In genomic region chr9:133121200-133122166, GRCh38 we compare ENCODE assay signal across 8 cellular contexts. TPM values are rescaled to one million over a fixed set of nuclear protein-coding genes. Genes with fewer than 3 reads are reported as not detected.
DNase-seq lines count a peak whose midpoint lies in the region; ATAC-seq, FAIRE-seq and TF ChIP-seq lines count a peak whose summit lies in the region.

Gene RALGDS (minus strand): TSS chr9:133121240. CDS start chr9:133121154, 86 bp downstream.

- H4K20me1 ChIP-seq in HepG2 (ENCODE audit: insufficient read depth, low read length): peaks cover 9% of the 10 kb centered on the region; the same call in 1 of the 2 replicates

- peak within 1 kb of the TSS; percentile 61 for H3K27ac ChIP-seq in HepG2 (ENCODE audit: extremely low read length, insufficient read depth, low read length)

- no peaks in the 10 kb centered on the region for H3K79me2 ChIP-seq in HepG2 (ENCODE audit: insufficient read depth, low read length)

- H3K27me3 ChIP-seq in HepG2 (ENCODE audit: control insufficient read depth in 1 of 2, insufficient read depth in 2 of 2, low read length in 2 of 2): no peaks in the 10 kb centered on the region

- POLR2A ChIA-PET in HepG2 (lab: Yijun Ruan, JAX): interaction anchor here (1.2 to 1.4 kb wide), 2 partner anchors 27 to 91 kb away, joined by 4 to 5 read pairs; partner anchors contain the start of gene GTF3C5

- H3K4me3 ChIP-seq in HepG2 (replicated peaks in 1 of 3; ENCODE audit: insufficient read depth in 1 of 3, low read depth in 2 of 3, low read length in 3 of 3): peak within 1 kb of the TSS; percentile 67 to 83 (median 81)

- DNase-seq in AG09319 (ENCODE audit: extremely low read depth, low read depth) (peak; percentile 57), GM19239 (ENCODE audit: insufficient read length, low spot score) (peak; percentile 96), NCI-H774 (lab: John Stamatoyannopoulos, UW) (peak; percentile 91), dermis blood vessel endothelial cell (peak; percentile 90), HepG2 (ENCODE audit: low spot score) (peak; percentile 61)
- peak; percentile 85 to 87 for DNase-seq in activated CD4-positive, alpha-beta T cell treated with anti-CD3 and anti-CD28 coated beads, Interleukin-2, amount 50 U/mL, for 4 hours
- DNase-seq in stimulated activated CD4-positive, alpha-beta T cell treated with anti-CD3 and anti-CD28 coated beads, Interleukin-2, amount 100 ng/mL, for 48 hours: peak; percentile 89 to 90

- CTCF ChIA-PET in HepG2 (lab: Yijun Ruan, JAX; ENCODE audit: low intra/inter-chr PET ratio, low total read pairs): no interaction called here

- peak within 1 kb of the TSS; percentile 98 for H3K4me2 ChIP-seq in HepG2 (ENCODE audit: low read depth, low read length)

- intact Hi-C loops in HepG2 (cut with micrococcal nuclease; ENCODE audit: unreplicated experiment): no loop called here

- peak; percentile 54 for ATAC-seq in HG03442 (IDR thresholded peaks at IDR 0.05; ENCODE audit: unreplicated experiment)
- peak; percentile 63 for ATAC-seq in HepG2

- in situ Hi-C loops in HepG2 (cut with HindIII; ENCODE audit: extremely low pct_ligation_motif_present, low pct_unique_long_range_greater_than_20kb): no loop called here

- no peak for TF ChIP-seq EP300 in HepG2 (IDR thresholded peaks at IDR 0.05; ENCODE audit: low read depth in 2 of 2, low read length in 2 of 2)
- no peak for TF ChIP-seq EP300 in HepG2 (CRISPR knock-in tag; IDR thresholded peaks at IDR 0.05; ENCODE audit: borderline replicate concordance)

- peaks cover 47% of the 10 kb centered on the region for H3K4me1 ChIP-seq in HepG2 (ENCODE audit: insufficient read depth, low read length)

- BruUV-seq in HepG2 (replicated peaks; lab: Mats Ljungman, UMichigan): no TSS peak

- H3K9me3 ChIP-seq in HepG2 (ENCODE audit: low read length): no peaks in the 10 kb centered on the region

- no peak for TF ChIP-seq POLR2A in HepG2 (IDR thresholded peaks at IDR 0.05; ENCODE audit: insufficient read depth in 1 of 2, low read depth in 2 of 2, low read length in 2 of 2)

- H2AFZ ChIP-seq in HepG2 (ENCODE audit: low read length): no peak within 1 kb of the TSS

- FAIRE-seq in GM19239 (lab: Jason Lieb, UNC) (peak; percentile 60), HepG2 (lab: Jason Lieb, UNC) (no peak)

- no peak for TF ChIP-seq RAD21 in HepG2 (CRISPR knock-in tag; IDR thresholded peaks at IDR 0.05)

- TF ChIP-seq CTCF in AG09319 (IDR thresholded peaks at IDR 0.05; ENCODE audit: low read depth, low read length) (no peak), HepG2 (CRISPR knock-in tag; IDR thresholded peaks at IDR 0.05) (no peak)

- H3K36me3 ChIP-seq in HepG2 (replicated peaks in 1 of 2; ENCODE audit: control insufficient read depth in 1 of 2, insufficient read depth in 2 of 2, low read length in 2 of 2): no peaks in the 10 kb centered on the region; a peak in 1 of 5 replicates

- peak within 1 kb of the TSS; percentile 82 for H3K9ac ChIP-seq in HepG2 (ENCODE audit: insufficient read depth, low read depth, low read length)

- 24% methylated on average over 11 of the region's 56 CpGs for WGBS in HepG2 (ENCODE audit: low lambda C conversion rate)

TF ChIP-seq in HepG2, 621 proteins besides CTCF, POLR2A, EP300 and RAD21 (continues in another document):
- TF ChIP-seq JUND (CRISPR knock-in tag; IDR thresholded peaks at IDR 0.05) (no peak), STAG1 (CRISPR knock-in tag; IDR thresholded peaks at IDR 0.05) (no peak), ZMYM4 (CRISPR knock-in tag; IDR thresholded peaks at IDR 0.05) (0 out of 2 replicates have a peak, but pooled peaks have one; percentile 20), NR0B2 (CRISPR knock-in tag; IDR thresholded peaks at IDR 0.05) (0 out of 2 replicates have a peak, but pooled peaks have one; percentile 25), ZFP91 (CRISPR knock-in tag; IDR thresholded peaks at IDR 0.05; ENCODE audit: borderline replicate concordance) (peak; percentile 0; the same call in 1 of the 2 replicates), HNF1B (CRISPR knock-in tag; IDR thresholded peaks at IDR 0.05) (peak; percentile 27; the same call in 1 of the 2 replicates), MYC (CRISPR knock-in tag; IDR thresholded peaks at IDR 0.05; ENCODE audit: borderline replicate concordance) (no peak; the same call in 1 of the 2 replicates)

RNA-seq across cellular contexts. Expression of gene RALGDS, which starts in this region (rescaled TPM):
- total RNA-seq in dermis blood vessel endothelial cell (68.7 and 68.9 TPM in 2 replicates), HepG2 (2016; rRNA removed; fragmentation: Illumina TruSeq; extraction: Trizol) (8.8 and 12.9 TPM in 2 replicates)
- 4.2 and 5.7 TPM in 2 replicates for total RNA-seq in HepG2 (2016; cell fraction: cytosol; rRNA removed; fragmentation: Illumina TruSeq; extraction: Trizol; ENCODE audit: low read depth)
- 7.3 and 12.1 TPM in 2 replicates for total RNA-seq in HepG2 (2016; cell fraction: insoluble cytoplasmic fraction; rRNA removed; fragmentation: Illumina TruSeq; extraction: Trizol)
- total RNA-seq in HepG2 (2016; cell fraction: membrane; rRNA removed; fragmentation: Illumina TruSeq; extraction: Trizol): 15.5 and 15.7 TPM in 2 replicates
- 10.4 and 11.0 TPM in 2 replicates for total RNA-seq in HepG2 (2016; cell fraction: nucleus; rRNA removed; fragmentation: Illumina TruSeq; extraction: Trizol)
- 25.5 and 28.8 TPM in 2 replicates for polyA plus RNA-seq in HepG2 (2011; rRNA removed)
- polyA plus RNA-seq in HepG2 (2011; cell fraction: cytosol; rRNA removed): 14.9 and 17.8 TPM in 2 replicates
- 104 and 131 TPM in 2 replicates for polyA plus RNA-seq in HepG2 (2011; cell fraction: nucleus; rRNA removed)
- polyA plus RNA-seq in HepG2 (2012): 12.0 and 15.7 TPM in 2 replicates
- 4.1 and 4.2 TPM in 2 replicates for polyA plus RNA-seq in HepG2 (2016; cell fraction: cytosol; fragmentation: Illumina TruSeq; extraction: Trizol; ENCODE audit: low read depth)
- 8.9 and 12.0 TPM in 2 replicates for polyA plus RNA-seq in HepG2 (2016; cell fraction: insoluble cytoplasmic fraction; fragmentation: Illumina TruSeq; extraction: Trizol; ENCODE audit: low read depth)
- 11.6 and 12.4 TPM in 2 replicates for polyA plus RNA-seq in HepG2 (2016; cell fraction: membrane; fragmentation: Illumina TruSeq; extraction: Trizol; ENCODE audit: low read depth)
- 28.7 and 31.3 TPM in 2 replicates for polyA plus RNA-seq in HepG2 (2016; cell fraction: nucleus; fragmentation: Illumina TruSeq; extraction: Trizol; ENCODE audit: insufficient read depth, low read depth)
- 20.8 and 24.6 TPM in 2 replicates for polyA minus RNA-seq in HepG2 (2011; rRNA and poly(A)+ RNA removed; ENCODE audit: low replicate concordance)
- polyA minus RNA-seq in HepG2 (2011; cell fraction: cytosol; rRNA and poly(A)+ RNA removed): 4.8 and 5.6 TPM in 2 replicates
- polyA minus RNA-seq in HepG2 (2011; cell fraction: nucleus; rRNA and poly(A)+ RNA removed): 17.0 and 17.4 TPM in 2 replicates

Comparison
In these comparisons a context has a peak if more than half of its experiments do, and no peak if none do; other contexts are left out.
1. Peak in every context shown above with its lines: DNase-seq, ATAC-seq, H3K4me3 ChIP-seq and H3K27ac ChIP-seq.